In genomic region chr17:57862410-57862989, GRCh38 we compare ENCODE assay signal across 10 cellular contexts. TPM values are rescaled to one million over a fixed set of nuclear protein-coding genes. Genes with fewer than 3 reads are reported as not detected.
A peak's percentile ranks its signal among the peaks of the same experiment; 100 is the strongest.
DNase-seq lines count a peak whose midpoint lies in the region; ATAC-seq and TF ChIP-seq lines count a peak whose summit lies in the region.
"Had no signal": no experiment of that assay in that cellular context is flagged by ENCODE, and none has a peak within 500 bp of the region (broad histone marks: within the 10 kb centered on the region; RNA-seq: fewer than 3 reads in every experiment).

No MANE protein-coding gene starts in this region.

- H3K27ac Mint-ChIP-seq in stimulated activated naive CD8-positive, alpha-beta T cell treated with anti-CD3 and anti-CD28 coated beads, Interleukin-15, Interleukin-2, amounts not matched to agents 100 ng/mL and 50 ng/mL, for 24 hours, result no peak overlapping the region
- H3K27ac Mint-ChIP-seq in stimulated activated naive CD8-positive, alpha-beta T cell treated with anti-CD3 and anti-CD28 coated beads, Interleukin-15, amount 100 ng/mL, for 72 hours, result no peak overlapping the region
- no peak overlapping the region for H3K27ac Mint-ChIP-seq in nephron progenitor cell
- H3K27ac Mint-ChIP-seq: effector memory CD8-positive, alpha-beta T cell had no signal

- no peaks in the 10 kb centered on the region for H3K36me3 ChIP-seq in ectodermal cell (ENCODE audit: control insufficient read depth, insufficient read depth, low read length)

- peak overlapping the region; percentile 48 for H3K4me3 Mint-ChIP-seq in stimulated activated naive CD8-positive, alpha-beta T cell treated with anti-CD3 and anti-CD28 coated beads, Interleukin-15, Interleukin-2, amounts not matched to agents 100 ng/mL and 50 ng/mL, for 24 hours
- peak overlapping the region in 1 of 2 donors; percentile 50 for H3K4me3 Mint-ChIP-seq in stimulated activated naive CD8-positive, alpha-beta T cell treated with anti-CD3 and anti-CD28 coated beads, Interleukin-15, amount 100 ng/mL, for 72 hours
- H3K4me3 Mint-ChIP-seq in nephron progenitor cell, result peak overlapping the region; percentile 74

- intact Hi-C loops in posterior vena cava (cut with DNase I), result no loop called here

- no peak for DNase-seq in stimulated activated naive CD8-positive, alpha-beta T cell treated with anti-CD3 and anti-CD28 coated beads, Interleukin-15, amount 100 ng/mL, for 72 hours
- DNase-seq in nephron progenitor cell, result no peak
- DNase-seq in posterior vena cava (ENCODE audit: low spot score), result no peak
- DNase-seq: COR-L47; effector memory CD8-positive, alpha-beta T cell had no signal

- no peaks in the 10 kb centered on the region for H3K9me3 ChIP-seq in ectodermal cell (ENCODE audit: control insufficient read depth, low read length)

- H3K27ac ChIP-seq in ectodermal cell (ENCODE audit: insufficient read depth, low read depth, low read length, poor library complexity, severe bottlenecking), result no peak overlapping the region

- H3K36me3 Mint-ChIP-seq in stimulated activated naive CD8-positive, alpha-beta T cell treated with anti-CD3 and anti-CD28 coated beads, Interleukin-15, Interleukin-2, amounts not matched to agents 100 ng/mL and 50 ng/mL, for 24 hours (ENCODE audit: low read depth), result no peaks in the 10 kb centered on the region
- H3K36me3 Mint-ChIP-seq in nephron progenitor cell (ENCODE audit: low read depth), result peaks cover 9% of the 10 kb centered on the region

- TF ChIP-seq CTCF in nephron progenitor cell (IDR thresholded peaks at IDR 0.05), result no peak

- peak overlapping the region; percentile 36 for H3K4me3 ChIP-seq in ectodermal cell (ENCODE audit: insufficient read depth, low read depth, low read length)

- 52 to 58% methylated on average over 8 of the region's 8 CpGs for WGBS in ectodermal cell, 2 experiments

- H3K9me3 Mint-ChIP-seq in stimulated activated naive CD8-positive, alpha-beta T cell treated with anti-CD3 and anti-CD28 coated beads, Interleukin-15, Interleukin-2, amounts not matched to agents 100 ng/mL and 50 ng/mL, for 24 hours, result no peaks in the 10 kb centered on the region
- no peaks in the 10 kb centered on the region for H3K9me3 Mint-ChIP-seq in stimulated activated naive CD8-positive, alpha-beta T cell treated with anti-CD3 and anti-CD28 coated beads, Interleukin-15, amount 100 ng/mL, for 72 hours
- no peaks in the 10 kb centered on the region for H3K9me3 Mint-ChIP-seq in nephron progenitor cell
- H3K9me3 Mint-ChIP-seq: effector memory CD8-positive, alpha-beta T cell had no signal

- ATAC-seq in stimulated activated naive CD8-positive, alpha-beta T cell treated with anti-CD3 and anti-CD28 coated beads, Interleukin-15, amount 100 ng/mL, for 72 hours, result no peak
- ATAC-seq in GM18498 (IDR thresholded peaks at IDR 0.05; ENCODE audit: unreplicated experiment) (no peak), GM18511 (IDR thresholded peaks at IDR 0.05; ENCODE audit: unreplicated experiment) (no peak), GM19467 (IDR thresholded peaks at IDR 0.05; ENCODE audit: unreplicated experiment) (no peak)
- ATAC-seq: effector memory CD8-positive, alpha-beta T cell had no signal

- H3K27me3 Mint-ChIP-seq in stimulated activated naive CD8-positive, alpha-beta T cell treated with anti-CD3 and anti-CD28 coated beads, Interleukin-15, Interleukin-2, amounts not matched to agents 100 ng/mL and 50 ng/mL, for 24 hours, result peaks cover 33% of the 10 kb centered on the region
- peaks cover 52% of the 10 kb centered on the region for H3K27me3 Mint-ChIP-seq in stimulated activated naive CD8-positive, alpha-beta T cell treated with anti-CD3 and anti-CD28 coated beads, Interleukin-15, amount 100 ng/mL, for 72 hours
- peaks cover 12% of the 10 kb centered on the region for H3K27me3 Mint-ChIP-seq in nephron progenitor cell (ENCODE audit: low read depth, poor library complexity)

- peaks cover 55% of the 10 kb centered on the region for H3K27me3 ChIP-seq in ectodermal cell (ENCODE audit: control insufficient read depth, insufficient read depth, low read length, poor library complexity, severe bottlenecking)

- peaks cover 28% of the 10 kb centered on the region for H3K4me1 ChIP-seq in ectodermal cell (ENCODE audit: control insufficient read depth, insufficient read depth, low read length)

- peaks cover 11% of the 10 kb centered on the region for H3K4me1 Mint-ChIP-seq in stimulated activated naive CD8-positive, alpha-beta T cell treated with anti-CD3 and anti-CD28 coated beads, Interleukin-15, Interleukin-2, amounts not matched to agents 100 ng/mL and 50 ng/mL, for 24 hours (ENCODE audit: low read depth)
- peaks cover 13% of the 10 kb centered on the region for H3K4me1 Mint-ChIP-seq in stimulated activated naive CD8-positive, alpha-beta T cell treated with anti-CD3 and anti-CD28 coated beads, Interleukin-15, amount 100 ng/mL, for 72 hours
- H3K4me1 Mint-ChIP-seq in nephron progenitor cell, result peaks cover 60% of the 10 kb centered on the region

RNA-seq across cellular contexts. Expression of gene MRPS23, which starts 12.7 kb away (rescaled TPM):
- polyA plus RNA-seq in ectodermal cell (2013, experiment 1 of 4), result 40.3 TPM
- 42.0 TPM for polyA plus RNA-seq in ectodermal cell (2013, experiment 2 of 4)
- 31.9 TPM for polyA plus RNA-seq in ectodermal cell (2013, experiment 3 of 4)
- 38.3 TPM for polyA plus RNA-seq in ectodermal cell (2013, experiment 4 of 4)
- 10 to 100 TPM; 25.2 to 26.5 TPM for total RNA-seq in posterior vena cava
